In the genomic region with DNA sequence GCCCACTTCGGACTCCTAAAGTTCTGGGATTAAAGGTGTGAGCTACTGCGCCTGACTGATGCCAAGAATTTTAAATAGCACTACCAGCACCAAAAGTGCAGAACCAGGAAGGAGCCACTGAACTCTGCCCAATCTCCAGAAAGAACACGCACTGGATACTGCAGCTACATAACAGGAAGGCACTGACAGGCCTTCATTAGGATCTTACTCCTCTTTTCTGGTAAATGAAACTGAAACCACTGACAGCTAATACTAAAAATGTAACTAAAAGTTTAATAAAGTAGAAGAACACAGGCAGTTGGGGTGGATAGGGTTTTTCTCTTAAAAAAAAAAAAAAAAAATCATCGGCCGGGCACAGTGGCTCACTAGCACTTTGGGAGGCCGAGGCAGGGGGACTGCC, we compare ENCODE assay signal across 17 cellular contexts.
DNase-seq lines count a peak whose midpoint lies in the region; ATAC-seq and TF ChIP-seq lines count a peak whose summit lies in the region.
"Had no signal": no experiment of that assay in that cellular context is flagged by ENCODE, and none has a peak within 500 bp of the region (broad histone marks: within the 10 kb centered on the region; RNA-seq: fewer than 3 reads in every experiment).

No MANE protein-coding gene starts in this region.

- BruUV-seq in Calu3 (replicated peaks; lab: Mats Ljungman, UMichigan) = no TSS peak

- no peak overlapping the region for H3K4me3 Mint-ChIP-seq in activated CD4-positive, alpha-beta T cell treated with anti-CD3 and anti-CD28 coated beads, Interleukin-2, amount 10 ng/mL, durations not matched to agents 7 days and 5 days
- no peak overlapping the region for H3K4me3 Mint-ChIP-seq in activated CD4-positive, alpha-beta T cell treated with anti-CD3 and anti-CD28 coated beads for 36 hours
- H3K4me3 Mint-ChIP-seq in nephron progenitor cell (no peak overlapping the region), Calu3 (ENCODE audit: low read depth, unreplicated experiment) (no peak overlapping the region)
- no peak overlapping the region for H3K4me3 Mint-ChIP-seq in naive thymus-derived CD8-positive, alpha-beta T cell
- H3K4me3 Mint-ChIP-seq: brain; mesothelial cell of epicardium; stimulated activated memory B cell treated with anti-CD40 and anti-IgM and Interleukin-4, amounts not matched to agents 10 μg/mL and 1 μg/mL and 100 μg/mL, for 72 hours had no signal

- H3K9me3 ChIP-seq in WERI-Rb-1 (ENCODE audit: severe bottlenecking) = no peaks in the 10 kb centered on the region
- H3K9me3 ChIP-seq: esophagus muscularis mucosa had no signal

- no peaks in the 10 kb centered on the region for H3K27me3 ChIP-seq in WERI-Rb-1 (ENCODE audit: insufficient read depth, low read depth, severe bottlenecking)
- H3K27me3 ChIP-seq: esophagus muscularis mucosa had no signal

- CTCF ChIA-PET in activated CD4-positive, alpha-beta T cell treated with anti-CD3 and anti-CD28 coated beads, Interleukin-2, amount 10 ng/mL, durations not matched to agents 7 days and 5 days (lab: Charles Lee) = interaction anchor here (0.6 kb wide), 1 partner anchor 29 kb away, joined by 4 read pairs; no protein-coding TSS in a partner anchor
- CTCF ChIA-PET in activated CD4-positive, alpha-beta T cell treated with anti-CD3 and anti-CD28 coated beads for 36 hours (lab: Charles Lee) = no interaction called here
- CTCF ChIA-PET in Calu3 (lab: Charles Lee) = no interaction called here

- H3K4me1 Mint-ChIP-seq in activated CD4-positive, alpha-beta T cell treated with anti-CD3 and anti-CD28 coated beads, Interleukin-2, amount 10 ng/mL, durations not matched to agents 7 days and 5 days = peaks cover 12% of the 10 kb centered on the region
- peaks cover 11% of the 10 kb centered on the region for H3K4me1 Mint-ChIP-seq in activated CD4-positive, alpha-beta T cell treated with anti-CD3 and anti-CD28 coated beads for 36 hours
- H3K4me1 Mint-ChIP-seq in nephron progenitor cell (peaks cover 26% of the 10 kb centered on the region), Calu3 (ENCODE audit: low read depth, unreplicated experiment) (no peaks in the 10 kb centered on the region)
- H3K4me1 Mint-ChIP-seq in naive thymus-derived CD8-positive, alpha-beta T cell = peaks cover 0 to 3% (median 1%) of the 10 kb centered on the region in 4 donors
- H3K4me1 Mint-ChIP-seq: mesothelial cell of epicardium had no signal

- no peak for DNase-seq in activated CD4-positive, alpha-beta T cell treated with anti-CD3 and anti-CD28 coated beads, Interleukin-2, amount 10 ng/mL, durations not matched to agents 7 days and 5 days
- DNase-seq in activated CD4-positive, alpha-beta T cell treated with anti-CD3 and anti-CD28 coated beads for 36 hours = no peak
- DNase-seq in nephron progenitor cell (no peak), Calu3 (no peak), WERI-Rb-1 (no peak)
- no peak for DNase-seq in naive thymus-derived CD8-positive, alpha-beta T cell
- DNase-seq: activated gamma-delta T cell, IMR-90, NCI-H1417, NCI-H510A treated with DMSO at 0.1 percent for 48 hours, nucleus accumbens had no signal

- no peak overlapping the region for H3K27ac ChIP-seq in WERI-Rb-1
- H3K27ac ChIP-seq: esophagus muscularis mucosa had no signal

- intact Hi-C loops in activated CD4-positive, alpha-beta T cell treated with anti-CD3 and anti-CD28 coated beads for 36 hours (cut with DNase I, micrococcal nuclease) = no loop called here
- intact Hi-C loops in Calu3 (cut with micrococcal nuclease; ENCODE audit: unreplicated experiment) = no loop called here

- H3K9me3 Mint-ChIP-seq in activated CD4-positive, alpha-beta T cell treated with anti-CD3 and anti-CD28 coated beads, Interleukin-2, amount 10 ng/mL, durations not matched to agents 7 days and 5 days = no peaks in the 10 kb centered on the region
- H3K9me3 Mint-ChIP-seq in activated CD4-positive, alpha-beta T cell treated with anti-CD3 and anti-CD28 coated beads for 36 hours (ENCODE audit: low read depth) = no peaks in the 10 kb centered on the region
- H3K9me3 Mint-ChIP-seq in nephron progenitor cell (peaks cover 8% of the 10 kb centered on the region), Calu3 (ENCODE audit: low read depth, unreplicated experiment) (no peaks in the 10 kb centered on the region)
- H3K9me3 Mint-ChIP-seq in naive thymus-derived CD8-positive, alpha-beta T cell = peaks cover 0 to 12% (median 0%) of the 10 kb centered on the region in 9 donors
- H3K9me3 Mint-ChIP-seq: mesothelial cell of epicardium had no signal

- POLR2A ChIA-PET in activated CD4-positive, alpha-beta T cell treated with anti-CD3 and anti-CD28 coated beads, Interleukin-2, amount 10 ng/mL, durations not matched to agents 7 days and 5 days (lab: Charles Lee) = no interaction called here
- POLR2A ChIA-PET in activated CD4-positive, alpha-beta T cell treated with anti-CD3 and anti-CD28 coated beads for 36 hours (lab: Charles Lee) = no interaction called here
- POLR2A ChIA-PET in naive thymus-derived CD8-positive, alpha-beta T cell (lab: Charles Lee) = no interaction called here

- no peak overlapping the region for H3K4me3 ChIP-seq in WERI-Rb-1 (ENCODE audit: low read depth, low read length)
- H3K4me3 ChIP-seq: esophagus muscularis mucosa had no signal

- H3K36me3 ChIP-seq in WERI-Rb-1 = no peaks in the 10 kb centered on the region
- H3K36me3 ChIP-seq: esophagus muscularis mucosa had no signal

- H3K27ac Mint-ChIP-seq in activated CD4-positive, alpha-beta T cell treated with anti-CD3 and anti-CD28 coated beads, Interleukin-2, amount 10 ng/mL, durations not matched to agents 7 days and 5 days = peak overlapping the region; percentile 50
- H3K27ac Mint-ChIP-seq in activated CD4-positive, alpha-beta T cell treated with anti-CD3 and anti-CD28 coated beads for 36 hours = no peak overlapping the region
- H3K27ac Mint-ChIP-seq in nephron progenitor cell = peak overlapping the region; percentile 36
- no peak overlapping the region for H3K27ac Mint-ChIP-seq in naive thymus-derived CD8-positive, alpha-beta T cell
- no peak overlapping the region for H3K27ac Mint-ChIP-seq in Calu3 (ENCODE audit: unreplicated experiment)
- H3K27ac Mint-ChIP-seq: brain; mesothelial cell of epicardium; stimulated activated memory B cell treated with anti-CD40 and anti-IgM and Interleukin-4, amounts not matched to agents 10 μg/mL and 1 μg/mL and 100 μg/mL, for 72 hours had no signal

- no peaks in the 10 kb centered on the region for H3K27me3 Mint-ChIP-seq in activated CD4-positive, alpha-beta T cell treated with anti-CD3 and anti-CD28 coated beads, Interleukin-2, amount 10 ng/mL, durations not matched to agents 7 days and 5 days
- H3K27me3 Mint-ChIP-seq in activated CD4-positive, alpha-beta T cell treated with anti-CD3 and anti-CD28 coated beads for 36 hours = no peaks in the 10 kb centered on the region
- H3K27me3 Mint-ChIP-seq in nephron progenitor cell (ENCODE audit: low read depth, poor library complexity) = no peaks in the 10 kb centered on the region
- no peaks in the 10 kb centered on the region for H3K27me3 Mint-ChIP-seq in naive thymus-derived CD8-positive, alpha-beta T cell
- H3K27me3 Mint-ChIP-seq in Calu3 (ENCODE audit: unreplicated experiment) = no peaks in the 10 kb centered on the region
- H3K27me3 Mint-ChIP-seq: stimulated activated memory B cell treated with anti-CD40 and anti-IgM and Interleukin-4, amounts not matched to agents 10 μg/mL and 1 μg/mL and 100 μg/mL, for 72 hours had no signal

- TF ChIP-seq CTCF in nephron progenitor cell (IDR thresholded peaks at IDR 0.05) = no peak
- TF ChIP-seq CTCF in Calu3 (IDR thresholded peaks at IDR 0.05; ENCODE audit: unreplicated experiment) = no peak
- no peak for TF ChIP-seq CTCF in WERI-Rb-1 (IDR thresholded peaks at IDR 0.05; ENCODE audit: low read depth, low read length)

- ATAC-seq in activated CD4-positive, alpha-beta T cell treated with anti-CD3 and anti-CD28 coated beads for 36 hours = no peak
- ATAC-seq in GM21423 (IDR thresholded peaks at IDR 0.05; ENCODE audit: unreplicated experiment) = peak; percentile 55
- ATAC-seq in HG03159 (IDR thresholded peaks at IDR 0.05; ENCODE audit: unreplicated experiment) = peak; percentile 65
- ATAC-seq in naive thymus-derived CD8-positive, alpha-beta T cell = no peak
- ATAC-seq: stimulated activated memory B cell treated with anti-CD40 and anti-IgM and Interleukin-4, amounts not matched to agents 10 μg/mL and 1 μg/mL and 100 μg/mL, for 72 hours had no signal

- peaks cover 8% of the 10 kb centered on the region for H3K36me3 Mint-ChIP-seq in activated CD4-positive, alpha-beta T cell treated with anti-CD3 and anti-CD28 coated beads, Interleukin-2, amount 10 ng/mL, durations not matched to agents 7 days and 5 days (ENCODE audit: low read depth)
- no peaks in the 10 kb centered on the region for H3K36me3 Mint-ChIP-seq in activated CD4-positive, alpha-beta T cell treated with anti-CD3 and anti-CD28 coated beads for 36 hours (ENCODE audit: low read depth)
- H3K36me3 Mint-ChIP-seq in nephron progenitor cell (ENCODE audit: low read depth) (no peaks in the 10 kb centered on the region), Calu3 (ENCODE audit: insufficient read depth, unreplicated experiment) (no peaks in the 10 kb centered on the region)
- H3K36me3 Mint-ChIP-seq in naive thymus-derived CD8-positive, alpha-beta T cell = peaks cover 2 to 8% (median 5%) of the 10 kb centered on the region in 3 donors
- H3K36me3 Mint-ChIP-seq: brain, mesothelial cell of epicardium had no signal

Comparison
In these comparisons a context has a peak if more than half of its experiments do, and no peak if none do; other contexts are left out.
1. H3K27ac Mint-ChIP-seq: peak in activated CD4-positive, alpha-beta T cell treated with anti-CD3 and anti-CD28 coated beads, Interleukin-2, amount 10 ng/mL, durations not matched to agents 7 days and 5 days (single experiment) and nephron progenitor cell (single experiment); none in activated CD4-positive, alpha-beta T cell treated with anti-CD3 and anti-CD28 coated beads for 36 hours (single experiment), naive thymus-derived CD8-positive, alpha-beta T cell (0 of 10) and Calu3 (single experiment).
2. ATAC-seq: peak in GM21423 (single experiment) and HG03159 (single experiment); none in activated CD4-positive, alpha-beta T cell treated with anti-CD3 and anti-CD28 coated beads for 36 hours (single experiment) and naive thymus-derived CD8-positive, alpha-beta T cell (0 of 2).